20 cellular contexts compared by ENCODE assay signal in genomic region chr16:49649013-49649785, GRCh38.
DNase-seq lines count a peak whose midpoint lies in the region; ATAC-seq and TF ChIP-seq lines count a peak whose summit lies in the region.
"Had no signal": no experiment of that assay in that cellular context is flagged by ENCODE, and none has a peak within 500 bp of the region (broad histone marks: within the 10 kb centered on the region; RNA-seq: fewer than 3 reads in every experiment).

No MANE protein-coding gene starts in this region.

- peaks cover 22% of the 10 kb centered on the region for H3K9me3 Mint-ChIP-seq in activated CD4-positive, alpha-beta memory T cell treated with anti-CD3 and anti-CD28 coated beads, Interleukin-2, amount 10 ng/mL, durations not matched to agents 7 days and 5 days

- H3K4me3 ChIP-seq in epithelial cell of esophagus (ENCODE audit: low read length): no peak overlapping the region
- no peak overlapping the region for H3K4me3 ChIP-seq in left lung
- H3K4me3 ChIP-seq: spleen had no signal

- no peak overlapping the region for H3K27ac ChIP-seq in left lung
- H3K27ac ChIP-seq: spleen had no signal

- POLR2A ChIA-PET in activated CD4-positive, alpha-beta memory T cell treated with anti-CD3 and anti-CD28 coated beads, Interleukin-2, amount 10 ng/mL, durations not matched to agents 7 days and 5 days (lab: Charles Lee): no interaction called here

- peak; percentile 37 for DNase-seq in AG20443 (ENCODE audit: low spot score)
- peak; percentile 61 for DNase-seq in NCI-H226
- DNase-seq in epithelial cell of esophagus (ENCODE audit: low read depth): peak; percentile 16
- no peak for DNase-seq in left lung
- no peak for DNase-seq in HK-2 (ENCODE audit: unreplicated experiment)
- no peak for DNase-seq in islet precursor cell
- no peak for DNase-seq in activated CD4-positive, alpha-beta memory T cell treated with anti-CD3 and anti-CD28 coated beads, Interleukin-2, amount 10 ng/mL, durations not matched to agents 7 days and 5 days
- DNase-seq: activated CD4-positive, alpha-beta T cell treated with anti-CD3 and anti-CD28 coated beads for 4 hours; activated naive CD8-positive, alpha-beta T cell treated with anti-CD3 and anti-CD28 coated beads, Interleukin-2, amount 10 ng/mL, durations not matched to agents 7 days and 5 days; activated T-cell treated with anti-CD3 and anti-CD28 coated beads, Interleukin-2, amount 50 U/mL, for 1 hour; AML-193; DMS53; H7; mesendoderm; NCI-H1436 treated with DMSO at 0.1 percent for 48 hours; NCI-H510A; stimulated activated naive CD8-positive, alpha-beta T cell treated with anti-CD3 and anti-CD28 coated beads, Interleukin-15, amount 100 ng/mL, for 72 hours had no signal

- no peaks in the 10 kb centered on the region for H3K36me3 Mint-ChIP-seq in activated CD4-positive, alpha-beta memory T cell treated with anti-CD3 and anti-CD28 coated beads, Interleukin-2, amount 10 ng/mL, durations not matched to agents 7 days and 5 days (ENCODE audit: low read depth)
- H3K36me3 Mint-ChIP-seq: activated naive CD8-positive, alpha-beta T cell treated with anti-CD3 and anti-CD28 coated beads, Interleukin-2, amount 10 ng/mL, durations not matched to agents 7 days and 5 days had no signal

- no peak overlapping the region for H3K4me3 Mint-ChIP-seq in activated CD4-positive, alpha-beta memory T cell treated with anti-CD3 and anti-CD28 coated beads, Interleukin-2, amount 10 ng/mL, durations not matched to agents 7 days and 5 days
- H3K4me3 Mint-ChIP-seq: activated naive CD8-positive, alpha-beta T cell treated with anti-CD3 and anti-CD28 coated beads, Interleukin-2, amount 10 ng/mL, durations not matched to agents 7 days and 5 days; stimulated activated naive CD8-positive, alpha-beta T cell treated with anti-CD3 and anti-CD28 coated beads, Interleukin-15, amount 100 ng/mL, for 72 hours had no signal

- peaks cover 2% of the 10 kb centered on the region for H3K27me3 Mint-ChIP-seq in activated CD4-positive, alpha-beta memory T cell treated with anti-CD3 and anti-CD28 coated beads, Interleukin-2, amount 10 ng/mL, durations not matched to agents 7 days and 5 days

- CTCF ChIA-PET in activated CD4-positive, alpha-beta memory T cell treated with anti-CD3 and anti-CD28 coated beads, Interleukin-2, amount 10 ng/mL, durations not matched to agents 7 days and 5 days (lab: Charles Lee): no interaction called here

- no peak overlapping the region for H3K27ac Mint-ChIP-seq in activated CD4-positive, alpha-beta memory T cell treated with anti-CD3 and anti-CD28 coated beads, Interleukin-2, amount 10 ng/mL, durations not matched to agents 7 days and 5 days
- H3K27ac Mint-ChIP-seq: activated naive CD8-positive, alpha-beta T cell treated with anti-CD3 and anti-CD28 coated beads, Interleukin-2, amount 10 ng/mL, durations not matched to agents 7 days and 5 days; stimulated activated naive CD8-positive, alpha-beta T cell treated with anti-CD3 and anti-CD28 coated beads, Interleukin-15, amount 100 ng/mL, for 72 hours had no signal

- H3K4me1 ChIP-seq in left lung: no peaks in the 10 kb centered on the region
- H3K4me1 ChIP-seq: spleen had no signal

- no peaks in the 10 kb centered on the region for H3K4me1 Mint-ChIP-seq in activated CD4-positive, alpha-beta memory T cell treated with anti-CD3 and anti-CD28 coated beads, Interleukin-2, amount 10 ng/mL, durations not matched to agents 7 days and 5 days
- H3K4me1 Mint-ChIP-seq: stimulated activated naive CD8-positive, alpha-beta T cell treated with anti-CD3 and anti-CD28 coated beads, Interleukin-15, amount 100 ng/mL, for 72 hours had no signal

- H3K27me3 ChIP-seq in left lung: no peaks in the 10 kb centered on the region
- H3K27me3 ChIP-seq: spleen had no signal

- H3K9me3 ChIP-seq in left lung: peaks cover 0 to 36% of the 10 kb centered on the region in 2 donors

- intact Hi-C loops in left lung (cut with DNase I): no loop called here

- TF ChIP-seq CTCF in epithelial cell of esophagus (IDR thresholded peaks at IDR 0.05; ENCODE audit: insufficient read depth, low read depth, low read length, missing control alignments): no peak
- no peak for TF ChIP-seq CTCF in left lung (IDR thresholded peaks at IDR 0.05)

- peak; percentile 41 for ATAC-seq in left lung
- no peak for ATAC-seq in GM18858 (IDR thresholded peaks at IDR 0.05; ENCODE audit: unreplicated experiment)
- ATAC-seq: Panc1; stimulated activated naive CD8-positive, alpha-beta T cell treated with anti-CD3 and anti-CD28 coated beads, Interleukin-15, amount 100 ng/mL, for 72 hours had no signal

- H3K36me3 ChIP-seq in left lung: no peaks in the 10 kb centered on the region
- H3K36me3 ChIP-seq: spleen had no signal

Comparison
In these comparisons a context has a peak if more than half of its experiments do, and no peak if none do; other contexts are left out.
1. DNase-seq: peak in AG20443 (single experiment), NCI-H226 (single experiment) and epithelial cell of esophagus (single experiment); none in left lung (0 of 2), HK-2 (single experiment), islet precursor cell (single experiment) and activated CD4-positive, alpha-beta memory T cell treated with anti-CD3 and anti-CD28 coated beads, Interleukin-2, amount 10 ng/mL, durations not matched to agents 7 days and 5 days (single experiment).